17 cellular contexts compared by ENCODE assay signal in genomic region chr2:216837740-216838139, GRCh38. TPM values are rescaled to one million over a fixed set of nuclear protein-coding genes. Genes with fewer than 3 reads are reported as not detected.
"Had no signal": no experiment of that assay in that cellular context is flagged by ENCODE, and none has a peak within 500 bp of the region (broad histone marks: within the 10 kb centered on the region; RNA-seq: fewer than 3 reads in every experiment).

No MANE protein-coding gene starts in this region.

- H3K36me3 ChIP-seq: right atrium auricular region, upper lobe of right lung had no signal

- H3K9me3 ChIP-seq: right atrium auricular region, upper lobe of right lung had no signal

- ATAC-seq: upper lobe of right lung had no signal

- H3K36me3 Mint-ChIP-seq: activated naive CD8-positive, alpha-beta T cell had no signal

- H3K4me2 ChIP-seq: smooth muscle cell had no signal

- H3K27ac Mint-ChIP-seq: activated CD4-positive, alpha-beta memory T cell treated with anti-CD3 and anti-CD28 coated beads, Interleukin-2, amount 10 ng/mL, durations not matched to agents 7 days and 5 days; activated naive CD8-positive, alpha-beta T cell had no signal

- H3K4me1 Mint-ChIP-seq: activated CD4-positive, alpha-beta memory T cell treated with anti-CD3 and anti-CD28 coated beads, Interleukin-2, amount 10 ng/mL, durations not matched to agents 7 days and 5 days had no signal

- DNase-seq: activated CD4-positive, alpha-beta memory T cell treated with anti-CD3 and anti-CD28 coated beads, Interleukin-2, amount 10 ng/mL, durations not matched to agents 7 days and 5 days; activated gamma-delta T cell; activated T-cell treated with anti-CD3 and anti-CD28 coated beads, Interleukin-2, amount 50 U/mL, for 48 hours; effector CD4-positive, alpha-beta T cell; foreskin melanocyte; stimulated activated naive CD4-positive, alpha-beta T cell; T-helper 9 cell; upper lobe of right lung had no signal

- H3K4me1 ChIP-seq: right atrium auricular region, upper lobe of right lung had no signal

- H3K9me3 Mint-ChIP-seq: activated CD4-positive, alpha-beta memory T cell treated with anti-CD3 and anti-CD28 coated beads, Interleukin-2, amount 10 ng/mL, durations not matched to agents 7 days and 5 days had no signal

- H3K27ac ChIP-seq: upper lobe of right lung, VCaP had no signal

- H3K4me3 ChIP-seq: right atrium auricular region, smooth muscle cell, upper lobe of right lung had no signal

- FAIRE-seq: colon, islet of Langerhans had no signal

- H3K4me3 Mint-ChIP-seq: activated CD4-positive, alpha-beta memory T cell treated with anti-CD3 and anti-CD28 coated beads, Interleukin-2, amount 10 ng/mL, durations not matched to agents 7 days and 5 days; activated naive CD8-positive, alpha-beta T cell; neural crest cell had no signal

- H3K27me3 ChIP-seq: right atrium auricular region, upper lobe of right lung had no signal

- H3K27me3 Mint-ChIP-seq: activated naive CD8-positive, alpha-beta T cell had no signal

RNA-seq across cellular contexts. Expression of gene TNP1, which starts 22.1 kb away (rescaled TPM):
- total RNA-seq: activated CD4-positive, alpha-beta memory T cell treated with anti-CD3 and anti-CD28 coated beads, Interleukin-2, amount 10 ng/mL, durations not matched to agents 7 days and 5 days; left ventricle myocardium superior; mesenteric fat pad; neural crest cell; right atrium auricular region; smooth muscle cell; upper lobe of right lung had no signal
- polyA plus RNA-seq: smooth muscle cell had no signal
